1 cellular context compared by ENCODE assay signal in genomic region chr17:50473901-50474300, GRCh38.
TF ChIP-seq lines count a peak whose summit lies in the region.

No MANE protein-coding gene starts in this region.

TF ChIP-seq in WTC11, 78 proteins besides CTCF, POLR2A, EP300 and RAD21:
- TF ChIP-seq IRF2 (CRISPR knock-in tag; IDR thresholded peaks at IDR 0.05; ENCODE audit: borderline replicate concordance, low read depth) (no peak), ZNF532 (CRISPR knock-in tag; IDR thresholded peaks at IDR 0.05; ENCODE audit: borderline replicate concordance) (no peak), ZNF396 (CRISPR knock-in tag; IDR thresholded peaks at IDR 0.05; ENCODE audit: borderline replicate concordance) (no peak), CBFB (CRISPR knock-in tag; IDR thresholded peaks at IDR 0.05; ENCODE audit: low read depth) (no peak), ZNF671 (CRISPR knock-in tag; IDR thresholded peaks at IDR 0.05) (no peak)
- TF ChIP-seq, protein P1, sequence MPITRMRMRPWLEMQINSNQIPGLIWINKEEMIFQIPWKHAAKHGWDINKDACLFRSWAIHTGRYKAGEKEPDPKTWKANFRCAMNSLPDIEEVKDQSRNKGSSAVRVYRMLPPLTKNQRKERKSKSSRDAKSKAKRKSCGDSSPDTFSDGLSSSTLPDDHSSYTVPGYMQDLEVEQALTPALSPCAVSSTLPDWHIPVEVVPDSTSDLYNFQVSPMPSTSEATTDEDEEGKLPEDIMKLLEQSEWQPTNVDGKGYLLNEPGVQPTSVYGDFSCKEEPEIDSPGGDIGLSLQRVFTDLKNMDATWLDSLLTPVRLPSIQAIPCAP (CRISPR knock-in tag; IDR thresholded peaks at IDR 0.05), result no peak
- TF ChIP-seq, protein P2, sequence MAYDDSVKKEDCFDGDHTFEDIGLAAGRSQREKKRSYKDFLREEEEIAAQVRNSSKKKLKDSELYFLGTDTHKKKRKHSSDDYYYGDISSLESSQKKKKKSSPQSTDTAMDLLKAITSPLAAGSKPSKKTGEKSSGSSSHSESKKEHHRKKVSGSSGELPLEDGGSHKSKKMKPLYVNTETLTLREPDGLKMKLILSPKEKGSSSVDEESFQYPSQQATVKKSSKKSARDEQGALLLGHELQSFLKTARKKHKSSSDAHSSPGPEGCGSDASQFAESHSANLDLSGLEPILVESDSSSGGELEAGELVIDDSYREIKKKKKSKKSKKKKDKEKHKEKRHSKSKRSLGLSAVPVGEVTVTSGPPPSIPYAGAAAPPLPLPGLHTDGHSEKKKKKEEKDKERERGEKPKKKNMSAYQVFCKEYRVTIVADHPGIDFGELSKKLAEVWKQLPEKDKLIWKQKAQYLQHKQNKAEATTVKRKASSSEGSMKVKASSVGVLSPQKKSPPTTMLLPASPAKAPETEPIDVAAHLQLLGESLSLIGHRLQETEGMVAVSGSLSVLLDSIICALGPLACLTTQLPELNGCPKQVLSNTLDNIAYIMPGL (CRISPR knock-in tag; IDR thresholded peaks at IDR 0.05), result no peak
- TF ChIP-seq, protein P3, sequence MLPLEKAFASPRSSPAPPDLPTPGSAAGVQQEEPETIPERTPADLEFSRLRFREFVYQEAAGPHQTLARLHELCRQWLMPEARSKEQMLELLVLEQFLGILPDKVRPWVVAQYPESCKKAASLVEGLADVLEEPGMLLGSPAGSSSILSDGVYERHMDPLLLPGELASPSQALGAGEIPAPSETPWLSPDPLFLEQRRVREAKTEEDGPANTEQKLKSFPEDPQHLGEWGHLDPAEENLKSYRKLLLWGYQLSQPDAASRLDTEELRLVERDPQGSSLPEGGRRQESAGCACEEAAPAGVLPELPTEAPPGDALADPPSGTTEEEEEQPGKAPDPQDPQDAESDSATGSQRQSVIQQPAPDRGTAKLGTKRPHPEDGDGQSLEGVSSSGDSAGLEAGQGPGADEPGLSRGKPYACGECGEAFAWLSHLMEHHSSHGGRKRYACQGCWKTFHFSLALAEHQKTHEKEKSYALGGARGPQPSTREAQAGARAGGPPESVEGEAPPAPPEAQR (CRISPR knock-in tag; IDR thresholded peaks at IDR 0.05), result no peak
